In the genomic region with DNA sequence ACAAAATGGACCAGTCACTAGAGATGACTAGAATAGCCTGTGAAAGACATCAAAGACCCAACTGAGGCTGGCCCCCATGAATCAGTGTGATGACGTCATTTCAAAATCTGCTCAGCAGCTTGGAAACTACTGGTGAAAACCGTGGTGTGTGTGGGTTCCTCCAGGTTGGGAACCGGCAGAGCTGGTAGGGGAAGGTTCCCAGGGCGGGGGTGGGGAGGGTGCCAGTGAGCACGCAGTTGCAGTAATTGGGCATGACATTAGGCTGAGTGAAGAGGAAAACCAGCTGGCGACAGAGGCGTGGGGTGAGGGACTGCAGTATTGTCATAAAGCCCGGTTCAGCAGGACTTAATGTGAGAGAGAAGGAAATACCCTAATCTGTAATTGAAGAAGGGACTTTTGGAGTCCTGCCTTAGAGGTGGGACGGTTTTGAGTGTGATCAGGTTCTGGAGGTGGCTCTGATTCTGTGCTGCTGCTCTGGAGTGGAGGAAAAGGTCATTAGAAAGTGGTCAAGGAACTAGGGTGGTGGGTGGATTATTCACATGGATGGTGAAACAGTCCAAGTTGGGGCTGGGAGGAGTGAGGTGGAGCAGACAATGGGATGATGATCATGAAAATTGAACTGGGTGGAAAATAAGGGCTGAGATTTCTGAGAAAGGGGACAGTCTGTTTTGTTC, we compare ENCODE assay signal across 8 cellular contexts. TPM values are rescaled to one million over a fixed set of nuclear protein-coding genes. Genes with fewer than 3 reads are reported as not detected.
DNase-seq lines count a peak whose midpoint lies in the region; ATAC-seq lines count a peak whose summit lies in the region.

No MANE protein-coding gene starts in this region.

- peak in 1 of 2 donors; percentile 23 for DNase-seq in activated naive CD4-positive, alpha-beta T cell treated with anti-CD3 and anti-CD28 coated beads, Interleukin-2, amount 50 U/mL, for 72 hours (ENCODE audit: low spot score in 2 of 2)
- no peak for DNase-seq in activated naive CD4-positive, alpha-beta T cell (lab: John Stamatoyannopoulos, UW)
- peak; percentile 89 for DNase-seq in activated CD4-positive, alpha-beta memory T cell treated with anti-CD3 and anti-CD28 coated beads for 36 hours
- DNase-seq in iPS-NIHi11 (ENCODE audit: low spot score) = peak; percentile 38
- peak; percentile 70 for DNase-seq in stimulated activated naive CD8-positive, alpha-beta T cell treated with anti-CD3 and anti-CD28 coated beads, Interleukin-15, Interleukin-2, amounts not matched to agents 100 U/mL and 50 U/mL, for 24 hours
- DNase-seq in foreskin melanocyte = no peak
- no peak for DNase-seq in GDM1 (lab: John Stamatoyannopoulos, UW)

- H3K36me3 Mint-ChIP-seq in activated naive CD4-positive, alpha-beta T cell treated with anti-CD3 and anti-CD28 coated beads, Interleukin-2, amount 50 U/mL, for 72 hours = no peaks in the 10 kb centered on the region
- no peaks in the 10 kb centered on the region for H3K36me3 Mint-ChIP-seq in activated CD4-positive, alpha-beta memory T cell treated with anti-CD3 and anti-CD28 coated beads for 36 hours

- POLR2A ChIA-PET in activated CD4-positive, alpha-beta memory T cell treated with anti-CD3 and anti-CD28 coated beads for 36 hours (lab: Charles Lee) = interaction anchor here (0.6 to 2.3 kb wide), 7 partner anchors 53 to 807 kb away, joined by 3 to 13 read pairs (median 6); a partner anchor contains a TSS

- ATAC-seq in activated naive CD4-positive, alpha-beta T cell treated with anti-CD3 and anti-CD28 coated beads, Interleukin-2, amount 50 U/mL, for 72 hours = peak; percentile 77 to 78
- ATAC-seq in HG03095 (IDR thresholded peaks at IDR 0.05; ENCODE audit: unreplicated experiment) = peak; percentile 61
- ATAC-seq in stimulated activated naive CD8-positive, alpha-beta T cell treated with anti-CD3 and anti-CD28 coated beads, Interleukin-15, Interleukin-2, amounts not matched to agents 100 U/mL and 50 U/mL, for 24 hours = peak; percentile 87

- intact Hi-C loops in activated CD4-positive, alpha-beta memory T cell treated with anti-CD3 and anti-CD28 coated beads for 36 hours (cut with micrococcal nuclease) = loop anchor here (1.0 to 10.0 kb wide), 9 partner anchors 53 to 879 kb away; no protein-coding TSS in a partner anchor

- H3K27ac Mint-ChIP-seq in activated naive CD4-positive, alpha-beta T cell treated with anti-CD3 and anti-CD28 coated beads, Interleukin-2, amount 50 U/mL, for 72 hours = peak overlapping the region; percentile 66 to 84
- peak overlapping the region; percentile 93 for H3K27ac Mint-ChIP-seq in activated CD4-positive, alpha-beta memory T cell treated with anti-CD3 and anti-CD28 coated beads for 36 hours

- no peaks in the 10 kb centered on the region for H3K9me3 Mint-ChIP-seq in activated naive CD4-positive, alpha-beta T cell treated with anti-CD3 and anti-CD28 coated beads, Interleukin-2, amount 50 U/mL, for 72 hours
- H3K9me3 Mint-ChIP-seq in activated CD4-positive, alpha-beta memory T cell treated with anti-CD3 and anti-CD28 coated beads for 36 hours = no peaks in the 10 kb centered on the region

- peaks cover 27% of the 10 kb centered on the region for H3K4me1 Mint-ChIP-seq in activated CD4-positive, alpha-beta memory T cell treated with anti-CD3 and anti-CD28 coated beads for 36 hours (ENCODE audit: low read depth)

- H3K27me3 Mint-ChIP-seq in activated CD4-positive, alpha-beta memory T cell treated with anti-CD3 and anti-CD28 coated beads for 36 hours = peaks cover 11% of the 10 kb centered on the region

- CTCF ChIA-PET in activated CD4-positive, alpha-beta memory T cell treated with anti-CD3 and anti-CD28 coated beads for 36 hours (lab: Charles Lee) = interaction anchor here (0.6 to 3.4 kb wide), 9 partner anchors 121 to 743 kb away, joined by 3 to 21 read pairs (median 6); no protein-coding TSS in a partner anchor

- peak overlapping the region; percentile 11 for H3K4me3 Mint-ChIP-seq in activated CD4-positive, alpha-beta memory T cell treated with anti-CD3 and anti-CD28 coated beads for 36 hours

RNA-seq across cellular contexts. Expression of a gene that starts 52.0 kb away (rescaled TPM):
- 100 to 1,000 TPM in 1 of 2 donors, 10 to 100 TPM in 1; 71.3 to 109 TPM for total RNA-seq in activated naive CD4-positive, alpha-beta T cell treated with anti-CD3 and anti-CD28 coated beads, Interleukin-2, amount 50 U/mL, for 72 hours
- total RNA-seq in activated CD4-positive, alpha-beta memory T cell treated with anti-CD3 and anti-CD28 coated beads for 36 hours = 100 to 1,000 TPM; 115 to 119 TPM

Comparison
In these comparisons a context has a peak if more than half of its experiments do, and no peak if none do; other contexts are left out.
1. DNase-seq: peak in activated CD4-positive, alpha-beta memory T cell treated with anti-CD3 and anti-CD28 coated beads for 36 hours (single experiment), iPS-NIHi11 (single experiment) and stimulated activated naive CD8-positive, alpha-beta T cell treated with anti-CD3 and anti-CD28 coated beads, Interleukin-15, Interleukin-2, amounts not matched to agents 100 U/mL and 50 U/mL, for 24 hours (single experiment); none in activated naive CD4-positive, alpha-beta T cell (0 of 4), foreskin melanocyte (single experiment) and GDM1 (single experiment).
2. Peak in every context shown above with its lines, with median percentiles within 50 percentile points of each other: ATAC-seq.